ENCODE assay signal across 10 cellular contexts in the genomic region with DNA sequence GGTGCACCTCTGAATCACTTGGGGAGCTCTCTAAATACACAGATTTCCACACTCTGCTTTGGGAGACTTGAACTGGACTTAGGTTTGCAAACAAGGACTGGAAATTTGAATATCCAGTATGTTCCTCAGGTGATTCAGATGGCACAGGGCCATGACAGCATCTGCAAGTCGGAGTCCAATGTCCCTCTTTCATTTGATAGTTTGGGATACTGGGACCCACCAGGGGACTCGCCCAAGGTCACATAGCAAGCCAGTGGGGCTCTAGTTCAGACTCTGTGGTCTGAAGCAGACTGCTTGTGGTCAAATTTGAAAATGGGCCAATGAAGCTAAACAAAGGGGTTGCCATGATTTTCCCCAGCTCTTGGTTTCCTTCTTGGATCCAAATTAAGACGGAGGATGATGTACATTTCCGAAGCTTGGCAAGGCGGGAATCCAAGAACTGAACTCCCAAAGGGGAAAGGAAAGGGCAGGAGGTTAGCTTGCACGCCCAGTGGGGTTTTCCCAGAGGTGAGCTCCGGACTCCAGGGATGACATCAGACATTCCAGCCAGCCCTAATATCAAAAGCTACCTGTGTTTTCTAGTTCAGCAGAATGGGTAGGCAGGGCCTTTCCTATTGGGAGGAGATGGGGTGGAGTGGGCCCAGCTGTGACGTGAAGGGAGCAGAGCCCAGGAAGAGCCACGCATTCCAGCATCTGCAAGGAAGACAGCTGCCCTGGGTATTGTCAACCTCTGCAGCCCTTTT. TPM values are rescaled to one million over a fixed set of nuclear protein-coding genes. Genes with fewer than 3 reads are reported as not detected.
DNase-seq lines count a peak whose midpoint lies in the region; ATAC-seq and TF ChIP-seq lines count a peak whose summit lies in the region.
"Had no signal": no experiment of that assay in that cellular context is flagged by ENCODE, and none has a peak within 500 bp of the region (broad histone marks: within the 10 kb centered on the region; RNA-seq: fewer than 3 reads in every experiment).

No MANE protein-coding gene starts in this region.

- 39% methylated on average over 8 to 9 of the region's 9 CpGs for WGBS in esophagus squamous epithelium, 2 donors

- H3K4me3 ChIP-seq in esophagus squamous epithelium, result no peak overlapping the region

- no peaks in the 10 kb centered on the region for H3K27me3 ChIP-seq in esophagus squamous epithelium

- H3K9me3 ChIP-seq in esophagus squamous epithelium, result no peaks in the 10 kb centered on the region

- H3K36me3 ChIP-seq in esophagus squamous epithelium, result no peaks in the 10 kb centered on the region

- DNase-seq in A172 (ENCODE audit: low spot score) (peak; percentile 71), RPMI7951 (ENCODE audit: low read depth) (peak; percentile 91), esophagus squamous epithelium (lab: John Stamatoyannopoulos, UW) (no peak), omental fat pad (ENCODE audit: low spot score) (peak; percentile 21), hypothalamus (lab: John Stamatoyannopoulos, UW) (no peak), NCI-H1105 treated with DMSO at 0.1 percent for 48 hours (lab: John Stamatoyannopoulos, UW) (no peak)
- DNase-seq: activated naive CD4-positive, alpha-beta T cell; stimulated activated CD4-positive, alpha-beta T cell treated with anti-CD3 and anti-CD28 coated beads, Interleukin-1b, Interleukin-23, amount 100 ng/mL, for 48 hours had no signal

- TF ChIP-seq POLR2A in esophagus squamous epithelium (IDR thresholded peaks at IDR 0.05), result no peak

- peak overlapping the region; percentile 59 to 95 (median 86) for H3K27ac ChIP-seq in esophagus squamous epithelium

- peak; percentile 18 for ATAC-seq in omental fat pad (ENCODE audit: low FRiP score)
- no peak for ATAC-seq in GM21447 (IDR thresholded peaks at IDR 0.05; ENCODE audit: unreplicated experiment)
- ATAC-seq in GM21576 (IDR thresholded peaks at IDR 0.05; ENCODE audit: unreplicated experiment), result no peak

- peaks cover 36 to 78% (median 55%) of the 10 kb centered on the region in 3 donors for H3K4me1 ChIP-seq in esophagus squamous epithelium

- intact Hi-C loops in esophagus squamous epithelium (cut with DNase I), result no loop called here

- TF ChIP-seq CTCF in esophagus squamous epithelium (IDR thresholded peaks at IDR 0.05) (no peak), omental fat pad (IDR thresholded peaks at IDR 0.05) (no peak)

RNA-seq across cellular contexts. Expression of a gene that starts 3.4 kb away (rescaled TPM):
- total RNA-seq in A172 (2014; rRNA removed; shearing (Covaris generic)), result 14.5 and 18.6 TPM in 2 replicates
- total RNA-seq in RPMI7951 (2014; rRNA removed; shearing (Covaris generic)), result 29.2 and 33.7 TPM in 2 replicates
- total RNA-seq in esophagus squamous epithelium, result 10 to 100 TPM; 22.3 to 32.4 (median 27.0) TPM
- 10 to 100 TPM; 26.6 to 55.0 (median 51.3) TPM for total RNA-seq in omental fat pad

RNA-seq across cellular contexts. Expression of a gene that starts 11.4 kb away (rescaled TPM):
- 42.4 and 43.9 TPM in 2 replicates for total RNA-seq in A172 (2014; rRNA removed; shearing (Covaris generic))
- total RNA-seq in RPMI7951 (2014; rRNA removed; shearing (Covaris generic)), result 88.2 and 103 TPM in 2 replicates
- total RNA-seq in esophagus squamous epithelium, result 100 to 1,000 TPM in 3 of 4 donors, 10 to 100 TPM in 1; 88.1 to 174 (median 120) TPM
- total RNA-seq in omental fat pad, result 100 to 1,000 TPM in 2 of 4 donors, 10 to 100 TPM in 2; 31.4 to 279 (median 103) TPM

RNA-seq across cellular contexts. Expression of a gene that starts 18.5 kb away (rescaled TPM):
- not detected in 2 replicates for total RNA-seq in A172 (2014; rRNA removed; shearing (Covaris generic))
- not detected in 2 replicates for total RNA-seq in RPMI7951 (2014; rRNA removed; shearing (Covaris generic))
- total RNA-seq in esophagus squamous epithelium (not detected), omental fat pad (under 1 TPM in 1 of 4 donors, not detected in 3; 0.47 TPM)

RNA-seq across cellular contexts. Expression of a gene that starts 48.5 kb away (rescaled TPM):
- 1.7 and 7.0 TPM in 2 replicates for total RNA-seq in A172 (2014; rRNA removed; shearing (Covaris generic))
- total RNA-seq in RPMI7951 (2014; rRNA removed; shearing (Covaris generic)), result 10.1 and 12.5 TPM in 2 replicates
- total RNA-seq in esophagus squamous epithelium (10 to 100 TPM; 14.1 to 39.3 (median 32.2) TPM), omental fat pad (10 to 100 TPM; 20.7 to 45.7 (median 27.9) TPM)

RNA-seq across cellular contexts. Expression of a gene that starts 51.5 kb away (rescaled TPM):
- not detected in 2 replicates for total RNA-seq in A172 (2014; rRNA removed; shearing (Covaris generic))
- 0.10 TPM in 1 of 2 replicates, not detected in the other for total RNA-seq in RPMI7951 (2014; rRNA removed; shearing (Covaris generic))
- total RNA-seq in esophagus squamous epithelium (under 1 TPM in 2 of 4 donors, not detected in 2; 0.09 to 0.68 TPM), omental fat pad (under 1 TPM in 2 of 4 donors, not detected in 2; 0.19 to 0.24 TPM)

Comparison
In these comparisons a context has a peak if more than half of its experiments do, and no peak if none do; other contexts are left out.
1. DNase-seq: peak in A172 (single experiment), RPMI7951 (single experiment) and omental fat pad (single experiment); none in esophagus squamous epithelium (single experiment), hypothalamus (0 of 51) and NCI-H1105 treated with DMSO at 0.1 percent for 48 hours (single experiment).